In genomic region chr13:39810091-39810877, GRCh38 we compare ENCODE assay signal across 22 cellular contexts.
DNase-seq lines count a peak whose midpoint lies in the region; ATAC-seq, FAIRE-seq and TF ChIP-seq lines count a peak whose summit lies in the region.
"Had no signal": no experiment of that assay in that cellular context is flagged by ENCODE, and none has a peak within 500 bp of the region (broad histone marks: within the 10 kb centered on the region; RNA-seq: fewer than 3 reads in every experiment).

No MANE protein-coding gene starts in this region.

- H3K9me3 Mint-ChIP-seq in neural crest cell, result no peaks in the 10 kb centered on the region
- H3K9me3 Mint-ChIP-seq: activated T-helper 2 cell treated with anti-CD3 and anti-CD28 coated beads, Interferon-gamma antibody, Interleukin-2, Interleukin-4, amounts not matched to agents 10 μg/mL and 5 μg/mL and 100 μg/mL, durations not matched to agents 14 hours and 24 hours and 36 hours; dendritic cell treated with granulocyte-macrophage colony-stimulating factor and Interleukin-4, amounts not matched to agents 40 ng/mL and 50 ng/mL, for 4 days; IgD-negative memory B cell; memory B cell; natural killer cell; stimulated activated naive CD8-positive, alpha-beta T cell treated with anti-CD3 and anti-CD28 coated beads, Interleukin-15, Interleukin-2, amounts not matched to agents 100 ng/mL and 50 ng/mL, for 24 hours had no signal

- CTCF ChIA-PET in H1 (lab: Charles Lee; ENCODE audit: partially characterized antibody), result interaction anchor here (1.3 to 1.6 kb wide), 2 partner anchors 132 to 331 kb away, joined by 3 to 5 read pairs; no protein-coding TSS in a partner anchor

- H3K36me3 Mint-ChIP-seq in neural crest cell (ENCODE audit: low read depth), result no peaks in the 10 kb centered on the region
- H3K36me3 Mint-ChIP-seq: memory B cell, natural killer cell had no signal

- no peak overlapping the region for H2BK15ac ChIP-seq in H1 (ENCODE audit: low read length)

- no peak overlapping the region for H3K56ac ChIP-seq in H1 (replicated peaks; ENCODE audit: insufficient read length, low read depth, low read length)

- no peaks in the 10 kb centered on the region for H3K27me3 Mint-ChIP-seq in neural crest cell (ENCODE audit: low read depth)
- H3K27me3 Mint-ChIP-seq: IgD-negative memory B cell; progenitor cell of endocrine pancreas; stimulated activated naive CD8-positive, alpha-beta T cell treated with anti-CD3 and anti-CD28 coated beads, Interleukin-15, Interleukin-2, amounts not matched to agents 100 ng/mL and 50 ng/mL, for 24 hours had no signal

- no peaks in the 10 kb centered on the region for H4K20me1 ChIP-seq in H1 (replicated peaks in 1 of 2; ENCODE audit: control insufficient read depth in 1 of 2, insufficient read depth in 2 of 2, low read length in 2 of 2)

- no peak for TF ChIP-seq POLR2A in H1 (IDR thresholded peaks at IDR 0.05; ENCODE audit: control extremely low read depth in 1 of 2, low read depth in 2 of 2, low read length in 2 of 2)

- no peak overlapping the region; the same call in 1 of the 2 replicates for H3K18ac ChIP-seq in H1 (ENCODE audit: extremely low read depth, low read length)

- ATAC-seq in GM19395 (IDR thresholded peaks at IDR 0.05; ENCODE audit: unreplicated experiment), result no peak
- no peak for ATAC-seq in HG02885 (IDR thresholded peaks at IDR 0.05; ENCODE audit: poor library complexity, unreplicated experiment)

- H3K27ac ChIP-seq in H1 (ENCODE audit: low read depth, low read length), result no peak overlapping the region
- H3K27ac ChIP-seq: tibial nerve, VCaP had no signal

- H3K4me3 Mint-ChIP-seq in neural crest cell, result no peak overlapping the region
- H3K4me3 Mint-ChIP-seq: B cell; dendritic cell treated with granulocyte-macrophage colony-stimulating factor and Interleukin-4, amounts not matched to agents 40 ng/mL and 50 ng/mL, for 4 days; IgD-negative memory B cell; memory B cell; natural killer cell; stimulated activated naive CD8-positive, alpha-beta T cell treated with anti-CD3 and anti-CD28 coated beads, Interleukin-15, Interleukin-2, amounts not matched to agents 100 ng/mL and 50 ng/mL, for 24 hours; T-helper 17 cell had no signal

- no peaks in the 10 kb centered on the region; a peak in 1 of 7 replicates for H3K27me3 ChIP-seq in H1 (replicated peaks in 1 of 4; ENCODE audit: control insufficient read depth in 3 of 4, extremely low read depth in 1 of 4, insufficient read depth in 3 of 4, low read length in 3 of 4)
- H3K27me3 ChIP-seq: tibial nerve had no signal

- no peak overlapping the region for H2AFZ ChIP-seq in H1 (ENCODE audit: low read length)

- peak overlapping the region; percentile 21 for H3K27ac Mint-ChIP-seq in neural crest cell (ENCODE audit: unreplicated experiment)
- H3K27ac Mint-ChIP-seq: activated T-helper 2 cell treated with anti-CD3 and anti-CD28 coated beads, Interferon-gamma antibody, Interleukin-2, Interleukin-4, amounts not matched to agents 10 μg/mL and 5 μg/mL and 100 μg/mL, durations not matched to agents 14 hours and 24 hours and 36 hours; B cell; memory B cell; natural killer cell; progenitor cell of endocrine pancreas; stimulated activated naive CD8-positive, alpha-beta T cell treated with anti-CD3 and anti-CD28 coated beads, Interleukin-15, Interleukin-2, amounts not matched to agents 100 ng/mL and 50 ng/mL, for 24 hours; T-helper 17 cell had no signal

- peak; percentile 30 to 53 for TF ChIP-seq RAD21 in H1 (IDR thresholded peaks at IDR 0.05 in 1 of 2, conservative IDR thresholded peaks at IDR 0.05 in 1 of 2; ENCODE audit: low read depth in 2 of 2, low read length in 2 of 2)

- WGBS in H1 (ENCODE audit: extremely low coverage in 1 of 2, insufficient coverage in 1 of 2, insufficient read length in 1 of 2, insufficient replicate concordance in 2 of 2, low coverage in 1 of 2, low lambda C conversion rate in 2 of 2, missing lambda C conversion rate in 1 of 2), 2 experiments, result 86% methylated on average over 10 of the region's 10 CpGs; no CpG with 5 or more reads in 1 of the 2 experiments

- no peaks in the 10 kb centered on the region for H3K4me1 Mint-ChIP-seq in neural crest cell
- H3K4me1 Mint-ChIP-seq: B cell, IgD-negative memory B cell, memory B cell, natural killer cell, T-helper 17 cell had no signal

- peak overlapping the region; percentile 90; the same call in 1 of the 2 replicates for H2BK12ac ChIP-seq in H1 (ENCODE audit: low read depth, low read length)

- peak overlapping the region; percentile 48; the same call in 1 of the 2 replicates for H2BK20ac ChIP-seq in H1 (ENCODE audit: low read length)

- FAIRE-seq in H1 (lab: Jason Lieb, UNC), result no peak
- FAIRE-seq: frontal cortex had no signal

- H2BK120ac ChIP-seq in H1 (replicated peaks; ENCODE audit: low read depth, low read length), result no peak overlapping the region

- no peak overlapping the region for H3K4ac ChIP-seq in H1 (replicated peaks; ENCODE audit: insufficient read length, low read depth, low read length)

- no peak overlapping the region for H4K8ac ChIP-seq in H1 (ENCODE audit: extremely low read depth, insufficient read depth, low read length)

- H3K4me1 ChIP-seq in H1 (replicated peaks in 1 of 4; ENCODE audit: control insufficient read depth in 3 of 4, insufficient read depth in 4 of 4, low read length in 3 of 4), result peaks cover 0 to 3% (median 0%) of the 10 kb centered on the region in 4 experiments; a peak in 2 of 7 replicates

- no peak overlapping the region for H3K4me2 ChIP-seq in H1 (ENCODE audit: insufficient read depth in 1 of 2, low read depth in 2 of 2, low read length in 2 of 2)

- no peak for TF ChIP-seq EP300 in H1 (IDR thresholded peaks at IDR 0.05; ENCODE audit: borderline replicate concordance in 1 of 2, low read depth in 2 of 2, low read length in 2 of 2)

- DNase-seq in ELF-1 (ENCODE audit: low read depth, low spot score), result peak; percentile 42
- DNase-seq in LNCaP clone FGC (ENCODE audit: low read depth), result no peak
- DNase-seq in H1 (ENCODE audit: low read depth in 1 of 2, low spot score in 2 of 2), result no peak
- no peak for DNase-seq in neural crest cell (ENCODE audit: low read depth, low spot score)
- DNase-seq in midbrain (lab: John Stamatoyannopoulos, UW), result no peak
- DNase-seq: activated CD8-positive, alpha-beta memory T cell treated with anti-CD3 and anti-CD28 coated beads, Interleukin-2, amount 50 U/mL, for 4 hours; kidney glomerular epithelial cell; natural killer cell; NCI-H748 treated with DMSO at 0.1 percent for 48 hours; T-helper 17 cell had no signal

- H3K9ac ChIP-seq in H1 (replicated peaks in 1 of 4; ENCODE audit: extremely low read depth in 1 of 4, low read depth in 3 of 4, low read length in 3 of 4), result no peak overlapping the region

- POLR2A ChIA-PET in H1 (lab: Charles Lee; ENCODE audit: partially characterized antibody), result interaction anchor here (2.0 kb wide), 1 partner anchor 11 kb away, joined by 5 read pairs; no protein-coding TSS in a partner anchor

- no peaks in the 10 kb centered on the region for H3K9me3 ChIP-seq in H1 (ENCODE audit: insufficient read depth in 2 of 2, low read depth in 1 of 2, low read length in 1 of 2)
- H3K9me3 ChIP-seq: tibial nerve had no signal

- no peak overlapping the region for H3K23ac ChIP-seq in H1 (ENCODE audit: insufficient read length)

- H3K4me3 ChIP-seq in LNCaP clone FGC (ENCODE audit: low read depth, low read length) (no peak overlapping the region), H1 (ENCODE audit: extremely low read depth in 1 of 4, insufficient read depth in 2 of 4, low read depth in 3 of 4, low read length in 4 of 4) (no peak overlapping the region; a peak in 2 of 8 replicates)
- H3K4me3 ChIP-seq: tibial nerve had no signal

- H3K79me1 ChIP-seq in H1 (ENCODE audit: low read depth, low read length), result no peaks in the 10 kb centered on the region; the same call in 1 of the 2 replicates

- H4K5ac ChIP-seq in H1 (ENCODE audit: insufficient read length, low read depth, low read length), result no peak overlapping the region

- no peak overlapping the region for H4K91ac ChIP-seq in H1 (replicated peaks; ENCODE audit: insufficient read length, low read length)

- no peak overlapping the region for H3K14ac ChIP-seq in H1 (ENCODE audit: insufficient read length)

- H3K79me2 ChIP-seq in H1 (ENCODE audit: control insufficient read depth in 1 of 2, insufficient read depth in 2 of 2, low read length in 2 of 2), result no peaks in the 10 kb centered on the region

- H2BK5ac ChIP-seq in H1 (ENCODE audit: low read depth, low read length), result no peak overlapping the region

- H3K36me3 ChIP-seq in H1 (ENCODE audit: control insufficient read depth in 2 of 4, insufficient read depth in 4 of 4, low read length in 3 of 4), result no peaks in the 10 kb centered on the region
- H3K36me3 ChIP-seq: tibial nerve had no signal

- H2AK5ac ChIP-seq in H1 (ENCODE audit: low read depth, low read length), result peak overlapping the region; percentile 65

- no peaks in the 10 kb centered on the region; the same call in 1 of the 2 replicates for H3K23me2 ChIP-seq in H1 (ENCODE audit: low read depth, low read length)

- TF ChIP-seq CTCF in LNCaP clone FGC (IDR thresholded peaks at IDR 0.05; ENCODE audit: control insufficient read depth, extremely low read depth, insufficient read depth) (peak; percentile 11; the same call in 1 of the 2 replicates), H1 (IDR thresholded peaks at IDR 0.05; ENCODE audit: control extremely low read depth in 1 of 3, insufficient read depth in 1 of 3, low read depth in 1 of 3, low read length in 3 of 3) (peak; percentile 1 to 42 (median 30)), neural crest cell (conservative IDR thresholded peaks at IDR 0.05) (no peak)

TF ChIP-seq in H1, 55 proteins besides CTCF, POLR2A, EP300 and RAD21 (continues in another document):
- TF ChIP-seq TCF12 (IDR thresholded peaks at IDR 0.05; ENCODE audit: low read depth, low read length) (no peak), NRF1 (IDR thresholded peaks at IDR 0.05; ENCODE audit: low read depth, low read length) (no peak), CEBPB (IDR thresholded peaks at IDR 0.05; ENCODE audit: low read depth, low read length) (no peak), JUN (IDR thresholded peaks at IDR 0.05; ENCODE audit: low read depth, low read length) (no peak), NANOG (IDR thresholded peaks at IDR 0.05; ENCODE audit: insufficient read depth, low read depth, low read length, poor library complexity, severe bottlenecking) (no peak), KDM4A (IDR thresholded peaks at IDR 0.05; ENCODE audit: low read depth, low read length, severe bottlenecking) (no peak), TBP (IDR thresholded peaks at IDR 0.05; ENCODE audit: low read depth, low read length) (no peak), ATF3 (IDR thresholded peaks at IDR 0.05; ENCODE audit: insufficient read depth, low read depth, low read length) (no peak)
